In genomic region chr7:151459726-151460473, GRCh38 we compare ENCODE assay signal across 8 cellular contexts. TPM values are rescaled to one million over a fixed set of nuclear protein-coding genes. Genes with fewer than 3 reads are reported as not detected.
DNase-seq lines count a peak whose midpoint lies in the region; ATAC-seq and TF ChIP-seq lines count a peak whose summit lies in the region.

No MANE protein-coding gene starts in this region.

- no peak overlapping the region for H3K27ac Mint-ChIP-seq in activated CD4-positive, alpha-beta T cell treated with anti-CD3 and anti-CD28 coated beads, Interleukin-2, amount 10 ng/mL, durations not matched to agents 7 days and 5 days

- H3K27ac ChIP-seq in left lung = peak overlapping the region in 1 of 2 donors; percentile 57

- ATAC-seq in left lung (peak; percentile 85), HG02973 (IDR thresholded peaks at IDR 0.05; ENCODE audit: unreplicated experiment) (no peak), GM21515 (IDR thresholded peaks at IDR 0.05; ENCODE audit: unreplicated experiment) (no peak)

- peaks cover 9 to 12% of the 10 kb centered on the region in 2 donors for H3K4me1 ChIP-seq in left lung

- H3K36me3 ChIP-seq in BJ (ENCODE audit: control insufficient read depth, insufficient read depth, low read length) = peaks cover 4% of the 10 kb centered on the region; the same call in 1 of the 2 replicates
- peaks cover 0 to 10% of the 10 kb centered on the region in 2 donors for H3K36me3 ChIP-seq in left lung

- H3K36me3 Mint-ChIP-seq in activated CD4-positive, alpha-beta T cell treated with anti-CD3 and anti-CD28 coated beads, Interleukin-2, amount 10 ng/mL, durations not matched to agents 7 days and 5 days (ENCODE audit: low read depth) = peaks cover 28% of the 10 kb centered on the region

- intact Hi-C loops in left lung (cut with DNase I) = no loop called here

- DNase-seq in BJ (ENCODE audit: low read depth) = peak; percentile 91
- DNase-seq in NCI-H2171 (lab: John Stamatoyannopoulos, UW) = peak; percentile 54
- peak; percentile 85 for DNase-seq in dedifferentiated amniotic fluid mesenchymal stem cell (ENCODE audit: extremely low spot score)
- peak in 1 of 2 donors; percentile 59 for DNase-seq in left lung
- peak; percentile 57 for DNase-seq in superior temporal gyrus (ENCODE audit: extremely low spot score)
- DNase-seq in activated CD4-positive, alpha-beta T cell treated with anti-CD3 and anti-CD28 coated beads, Interleukin-2, amount 10 ng/mL, durations not matched to agents 7 days and 5 days = no peak

- POLR2A ChIA-PET in BJ (lab: Charles Lee) = interaction anchor here (0.7 to 1.1 kb wide), 2 partner anchors 31 to 44 kb away, joined by 3 read pairs; no protein-coding TSS in a partner anchor
- POLR2A ChIA-PET in activated CD4-positive, alpha-beta T cell treated with anti-CD3 and anti-CD28 coated beads, Interleukin-2, amount 10 ng/mL, durations not matched to agents 7 days and 5 days (lab: Charles Lee) = interaction anchor here (0.6 kb wide), 1 partner anchor 25 kb away, joined by 3 read pairs; no protein-coding TSS in a partner anchor

- CTCF ChIA-PET in BJ (lab: Yijun Ruan, JAX) = interaction anchor here (0.9 to 5.6 kb wide), 8 partner anchors 11 to 300 kb away, joined by 3 to 42 read pairs (median 4); partner anchors contain the start of gene RHEB
- CTCF ChIA-PET in activated CD4-positive, alpha-beta T cell treated with anti-CD3 and anti-CD28 coated beads, Interleukin-2, amount 10 ng/mL, durations not matched to agents 7 days and 5 days (lab: Charles Lee) = interaction anchor here (0.9 kb wide), 1 partner anchor 9 kb away, joined by 3 read pairs; no protein-coding TSS in a partner anchor

- H3K27me3 Mint-ChIP-seq in activated CD4-positive, alpha-beta T cell treated with anti-CD3 and anti-CD28 coated beads, Interleukin-2, amount 10 ng/mL, durations not matched to agents 7 days and 5 days = peaks cover 12% of the 10 kb centered on the region

- H3K9me3 Mint-ChIP-seq in activated CD4-positive, alpha-beta T cell treated with anti-CD3 and anti-CD28 coated beads, Interleukin-2, amount 10 ng/mL, durations not matched to agents 7 days and 5 days = peaks cover 24% of the 10 kb centered on the region

- no peaks in the 10 kb centered on the region for H3K27me3 ChIP-seq in BJ (ENCODE audit: control insufficient read depth, insufficient read depth, low read length)
- peaks cover 0 to 4% of the 10 kb centered on the region in 2 donors for H3K27me3 ChIP-seq in left lung

- H3K4me1 Mint-ChIP-seq in activated CD4-positive, alpha-beta T cell treated with anti-CD3 and anti-CD28 coated beads, Interleukin-2, amount 10 ng/mL, durations not matched to agents 7 days and 5 days = peaks cover 4% of the 10 kb centered on the region

- peaks cover 0 to 13% of the 10 kb centered on the region in 2 donors for H3K9me3 ChIP-seq in left lung

- TF ChIP-seq CTCF in BJ (IDR thresholded peaks at IDR 0.05; ENCODE audit: insufficient read depth, low read depth, low read length) (peak; percentile 61), left lung (IDR thresholded peaks at IDR 0.05) (no peak)

- H3K4me3 ChIP-seq in BJ (ENCODE audit: low read depth, low read length) (peak overlapping the region; percentile 3; the same call in 1 of the 2 replicates), left lung (no peak overlapping the region)

- H3K4me3 Mint-ChIP-seq in activated CD4-positive, alpha-beta T cell treated with anti-CD3 and anti-CD28 coated beads, Interleukin-2, amount 10 ng/mL, durations not matched to agents 7 days and 5 days = no peak overlapping the region

RNA-seq across cellular contexts. Expression of gene CRYGN, which starts 20.0 kb away (rescaled TPM):
- polyA plus RNA-seq in BJ (2011; rRNA removed) = 0.07 and 0.10 TPM in 2 replicates
- not detected in 2 replicates for polyA minus RNA-seq in BJ (2011; rRNA and poly(A)+ RNA removed)
- total RNA-seq in left lung = not detected
- total RNA-seq in activated CD4-positive, alpha-beta T cell treated with anti-CD3 and anti-CD28 coated beads, Interleukin-2, amount 10 ng/mL, durations not matched to agents 7 days and 5 days = under 1 TPM in 1 of 2 experiments, not detected in 1; 0.25 TPM

RNA-seq across cellular contexts. Expression of gene WDR86, which starts 50.1 kb away (rescaled TPM):
- 0.04 TPM in 1 of 2 replicates, not detected in the other for polyA plus RNA-seq in BJ (2011; rRNA removed)
- polyA minus RNA-seq in BJ (2011; rRNA and poly(A)+ RNA removed) = not detected in 2 replicates
- 1 to 10 TPM in 1 of 2 donors, under 1 TPM in 1; 0.85 to 1.1 TPM for total RNA-seq in left lung
- under 1 TPM; 0.29 to 0.77 TPM for total RNA-seq in activated CD4-positive, alpha-beta T cell treated with anti-CD3 and anti-CD28 coated beads, Interleukin-2, amount 10 ng/mL, durations not matched to agents 7 days and 5 days

RNA-seq across cellular contexts. Expression of gene RHEB, which starts 59.8 kb away (rescaled TPM):
- polyA plus RNA-seq in BJ (2011; rRNA removed) = 45.4 and 97.8 TPM in 2 replicates
- 13.0 and 16.3 TPM in 2 replicates for polyA minus RNA-seq in BJ (2011; rRNA and poly(A)+ RNA removed)
- total RNA-seq in left lung = 100 to 1,000 TPM; 103 to 109 TPM
- total RNA-seq in activated CD4-positive, alpha-beta T cell treated with anti-CD3 and anti-CD28 coated beads, Interleukin-2, amount 10 ng/mL, durations not matched to agents 7 days and 5 days = 10 to 100 TPM; 86.8 to 90.7 TPM
